ENCODE assay signal across 27 cellular contexts in the genomic region with DNA sequence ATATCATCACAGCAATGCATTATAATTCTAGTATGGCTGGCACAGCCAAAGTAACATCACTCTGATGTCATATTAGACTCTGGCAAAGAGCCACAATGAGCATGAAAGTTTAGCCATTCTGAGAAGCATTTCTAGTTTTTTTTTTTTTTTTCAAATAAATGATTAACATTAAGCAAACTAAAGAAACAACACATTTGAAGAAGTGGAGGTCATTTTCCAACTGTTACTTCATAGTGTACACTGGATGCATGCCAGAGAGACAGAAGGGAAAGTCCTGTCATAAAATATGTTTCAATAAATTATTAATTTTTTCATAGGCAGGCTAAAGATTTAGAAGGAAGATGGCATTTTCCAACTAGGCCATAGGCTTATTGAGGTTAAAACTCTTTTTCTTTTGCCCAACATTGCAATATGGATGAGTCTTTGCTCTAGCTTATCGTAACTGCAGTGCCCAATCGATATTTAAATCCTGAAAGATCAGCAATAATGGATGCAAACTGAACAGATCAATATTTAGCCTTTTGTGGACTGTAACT.
A peak's percentile ranks its signal among the peaks of the same experiment; 100 is the strongest.
DNase-seq lines count a peak whose midpoint lies in the region; ATAC-seq and TF ChIP-seq lines count a peak whose summit lies in the region.
"Had no signal": no experiment of that assay in that cellular context is flagged by ENCODE, and none has a peak within 500 bp of the region (broad histone marks: within the 10 kb centered on the region; RNA-seq: fewer than 3 reads in every experiment).

No MANE protein-coding gene starts in this region.

- TF ChIP-seq POLR2A in spleen (IDR thresholded peaks at IDR 0.05): no peak

- peaks cover 0 to 9% (median 4%) of the 10 kb centered on the region in 8 donors for H3K9me3 ChIP-seq in spleen
- H3K9me3 ChIP-seq in ascending aorta: no peaks in the 10 kb centered on the region
- H3K9me3 ChIP-seq: BE2C, lower lobe of right lung, transverse colon had no signal

- no peak for ATAC-seq in WTC11
- ATAC-seq: natural killer cell treated with Interleukin-12 subunit alpha and Interleukin-12 subunit beta and Interleukin-15 and Interleukin-18, amount 100 ng/mL, for 72 hours; stimulated activated memory B cell treated with anti-CD40 and anti-IgM and Interleukin-4, amounts not matched to agents 10 μg/mL and 1 μg/mL and 100 μg/mL, for 72 hours had no signal

- no peak overlapping the region for H3K4me3 ChIP-seq in spleen
- no peak overlapping the region for H3K4me3 ChIP-seq in ascending aorta
- H3K4me3 ChIP-seq: coronary artery, GM23248, lower lobe of right lung, transverse colon had no signal

- POLR2A ChIA-PET in WTC11 (lab: Charles Lee): no interaction called here

- DNase-seq in DMS53 treated with DMSO at 0.1 percent for 48 hours (lab: John Stamatoyannopoulos, UW; ENCODE audit: unreplicated experiment) (peak; percentile 27), WTC11 (ENCODE audit: low spot score) (no peak), iris pigment epithelial cell (ENCODE audit: low read depth) (peak; percentile 5), myocyte (ENCODE audit: low read depth) (peak; percentile 8), HK-2 (ENCODE audit: unreplicated experiment) (no peak), spleen (no peak), ascending aorta (ENCODE audit: low spot score in 2 of 2) (no peak)
- no peak for DNase-seq in activated naive CD4-positive, alpha-beta T cell (lab: John Stamatoyannopoulos, UW)
- DNase-seq: activated CD4-positive, alpha-beta memory T cell treated with anti-CD3 and anti-CD28 coated beads, Interleukin-2, amount 10 ng/mL, durations not matched to agents 7 days and 5 days; activated CD4-positive, alpha-beta T cell treated with anti-CD3 and anti-CD28 coated beads for 1 hour; activated CD8-positive, alpha-beta memory T cell treated with anti-CD3 and anti-CD28 coated beads, Interleukin-2, amount 50 U/mL, for 4 hours; activated naive CD4-positive, alpha-beta T cell treated with anti-CD3 and anti-CD28 coated beads for 36 hours; BE2C; COR-L47; effector CD8-positive, alpha-beta T cell; GM23248; lower lobe of right lung; NCI-H1092; NCI-H1694 treated with DMSO at 0.1 percent for 48 hours; NCI-H2171; NCI-H524; Right ventricle myocardium superior; transverse colon had no signal

- H3K27ac ChIP-seq in spleen (no peak overlapping the region), ascending aorta (no peak overlapping the region)
- H3K27ac ChIP-seq: coronary artery, GM23248, lower lobe of right lung, transverse colon had no signal

- H3K4me3 Mint-ChIP-seq in WTC11: no peak overlapping the region
- H3K4me3 Mint-ChIP-seq: activated CD4-positive, alpha-beta memory T cell treated with anti-CD3 and anti-CD28 coated beads, Interleukin-2, amount 10 ng/mL, durations not matched to agents 7 days and 5 days; activated naive CD4-positive, alpha-beta T cell treated with anti-CD3 and anti-CD28 coated beads for 36 hours; IgD-negative memory B cell; natural killer cell treated with Interleukin-12 subunit alpha and Interleukin-12 subunit beta and Interleukin-15 and Interleukin-18, amount 100 ng/mL, for 72 hours; stimulated activated memory B cell treated with anti-CD40 and anti-IgM and Interleukin-4, amounts not matched to agents 10 μg/mL and 1 μg/mL and 100 μg/mL, for 72 hours had no signal

- WGBS in spleen, 5 donors: 80 to 90% (median 81%) methylated on average over 2 of the region's 2 CpGs

- H3K27me3 Mint-ChIP-seq in WTC11 (ENCODE audit: low read depth): no peaks in the 10 kb centered on the region
- H3K27me3 Mint-ChIP-seq: activated CD4-positive, alpha-beta memory T cell treated with anti-CD3 and anti-CD28 coated beads, Interleukin-2, amount 10 ng/mL, durations not matched to agents 7 days and 5 days; IgD-negative memory B cell; natural killer cell treated with Interleukin-12 subunit alpha and Interleukin-12 subunit beta and Interleukin-15 and Interleukin-18, amount 100 ng/mL, for 72 hours; stimulated activated memory B cell treated with anti-CD40 and anti-IgM and Interleukin-4, amounts not matched to agents 10 μg/mL and 1 μg/mL and 100 μg/mL, for 72 hours had no signal

- H3K27ac Mint-ChIP-seq in WTC11: no peak overlapping the region
- H3K27ac Mint-ChIP-seq: activated CD4-positive, alpha-beta memory T cell treated with anti-CD3 and anti-CD28 coated beads, Interleukin-2, amount 10 ng/mL, durations not matched to agents 7 days and 5 days; activated naive CD4-positive, alpha-beta T cell treated with anti-CD3 and anti-CD28 coated beads for 36 hours; IgD-negative memory B cell; natural killer cell treated with Interleukin-12 subunit alpha and Interleukin-12 subunit beta and Interleukin-15 and Interleukin-18, amount 100 ng/mL, for 72 hours; stimulated activated memory B cell treated with anti-CD40 and anti-IgM and Interleukin-4, amounts not matched to agents 10 μg/mL and 1 μg/mL and 100 μg/mL, for 72 hours had no signal

- H3K27me3 ChIP-seq in spleen (replicated peaks in 1 of 7): no peaks in the 10 kb centered on the region
- H3K27me3 ChIP-seq in ascending aorta: no peaks in the 10 kb centered on the region
- H3K27me3 ChIP-seq: BE2C, transverse colon had no signal

- H3K4me1 Mint-ChIP-seq in WTC11: no peaks in the 10 kb centered on the region
- H3K4me1 Mint-ChIP-seq: activated CD4-positive, alpha-beta memory T cell treated with anti-CD3 and anti-CD28 coated beads, Interleukin-2, amount 10 ng/mL, durations not matched to agents 7 days and 5 days; IgD-negative memory B cell; stimulated activated memory B cell treated with anti-CD40 and anti-IgM and Interleukin-4, amounts not matched to agents 10 μg/mL and 1 μg/mL and 100 μg/mL, for 72 hours had no signal

- peaks cover 20% of the 10 kb centered on the region for H3K9me3 Mint-ChIP-seq in WTC11

- H3K36me3 Mint-ChIP-seq in WTC11: peaks cover 6% of the 10 kb centered on the region
- H3K36me3 Mint-ChIP-seq: IgD-negative memory B cell; natural killer cell treated with Interleukin-12 subunit alpha and Interleukin-12 subunit beta and Interleukin-15 and Interleukin-18, amount 100 ng/mL, for 72 hours; stimulated activated memory B cell treated with anti-CD40 and anti-IgM and Interleukin-4, amounts not matched to agents 10 μg/mL and 1 μg/mL and 100 μg/mL, for 72 hours had no signal

- TF ChIP-seq CTCF in WTC11 (IDR thresholded peaks at IDR 0.05) (no peak), spleen (IDR thresholded peaks at IDR 0.05 in 8 of 11, conservative IDR thresholded peaks at IDR 0.05 in 3 of 11) (no peak), ascending aorta (IDR thresholded peaks at IDR 0.05) (no peak)

- H3K36me3 ChIP-seq in spleen (no peaks in the 10 kb centered on the region), ascending aorta (no peaks in the 10 kb centered on the region)
- H3K36me3 ChIP-seq: BE2C, lower lobe of right lung, transverse colon had no signal

- H3K4me1 ChIP-seq in spleen (no peaks in the 10 kb centered on the region), ascending aorta (no peaks in the 10 kb centered on the region)
- H3K4me1 ChIP-seq: BE2C, lower lobe of right lung, transverse colon had no signal

- intact Hi-C loops in spleen (cut with DNase I; ENCODE audit: low total_unique reads) (no loop called here), ascending aorta (cut with DNase I) (no loop called here)

- CTCF ChIA-PET in WTC11 (lab: Charles Lee): no interaction called here

TF ChIP-seq in WTC11, 78 proteins besides CTCF, POLR2A, EP300 and RAD21:
- TF ChIP-seq, protein P1, sequence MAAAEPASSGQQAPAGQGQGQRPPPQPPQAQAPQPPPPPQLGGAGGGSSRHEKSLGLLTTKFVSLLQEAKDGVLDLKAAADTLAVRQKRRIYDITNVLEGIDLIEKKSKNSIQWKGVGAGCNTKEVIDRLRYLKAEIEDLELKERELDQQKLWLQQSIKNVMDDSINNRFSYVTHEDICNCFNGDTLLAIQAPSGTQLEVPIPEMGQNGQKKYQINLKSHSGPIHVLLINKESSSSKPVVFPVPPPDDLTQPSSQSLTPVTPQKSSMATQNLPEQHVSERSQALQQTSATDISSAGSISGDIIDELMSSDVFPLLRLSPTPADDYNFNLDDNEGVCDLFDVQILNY (CRISPR knock-in tag; IDR thresholded peaks at IDR 0.05): no peak
- TF ChIP-seq GABPB1 (CRISPR knock-in tag; IDR thresholded peaks at IDR 0.05): peak; percentile 41; the same call in 1 of the 2 replicates

Comparison
In these comparisons a context has a peak if more than half of its experiments do, and no peak if none do; other contexts are left out.
1. DNase-seq: peak in DMS53 treated with DMSO at 0.1 percent for 48 hours (single experiment), iris pigment epithelial cell (single experiment) and myocyte (single experiment); none in WTC11 (single experiment), HK-2 (single experiment), activated naive CD4-positive, alpha-beta T cell (0 of 4), spleen (single experiment) and ascending aorta (0 of 2).